Comparison of ENCODE assay signal across 7 cellular contexts in the genomic region with DNA sequence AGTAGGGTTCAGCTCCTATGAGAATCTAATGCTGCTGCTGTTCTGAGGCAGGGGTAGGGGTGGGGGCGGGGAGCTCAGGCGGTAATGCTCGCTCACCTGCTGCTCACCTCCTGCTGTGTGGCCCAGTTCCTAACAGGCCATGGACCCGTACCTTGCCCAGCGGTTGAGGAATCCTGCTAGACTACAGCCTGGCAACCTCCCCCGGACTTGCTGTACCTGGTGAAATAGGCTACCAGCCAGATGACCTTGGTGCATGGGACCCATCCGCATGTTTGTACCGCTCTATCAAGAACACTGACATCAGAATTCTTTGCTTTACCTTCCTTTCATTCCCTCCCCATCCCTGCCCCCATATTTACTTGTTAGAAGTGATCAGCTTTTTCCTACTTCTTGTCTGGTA. TPM values are rescaled to one million over a fixed set of nuclear protein-coding genes. Genes with fewer than 3 reads are reported as not detected.
"Had no signal": no experiment of that assay in that cellular context is flagged by ENCODE, and none has a peak within 500 bp of the region (broad histone marks: within the 10 kb centered on the region; RNA-seq: fewer than 3 reads in every experiment).

No MANE protein-coding gene starts in this region.

- H3K4me2 ChIP-seq: GM23338 had no signal

- ATAC-seq: K562 had no signal

- H2AFZ ChIP-seq: GM23338 had no signal

- DNase-seq: H9, HCEC 1CT had no signal

- FAIRE-seq: H1, H54 had no signal

- H3K4me3 ChIP-seq: GM23338, K562 had no signal

RNA-seq across cellular contexts. Expression of a gene that starts 15.3 kb away (rescaled TPM):
- total RNA-seq: GM23338, H1, HT-29, K562 had no signal
- polyA plus RNA-seq: GM23338, H1, K562 had no signal
